Comparison of ENCODE assay signal across 30 cellular contexts in the genomic region with DNA sequence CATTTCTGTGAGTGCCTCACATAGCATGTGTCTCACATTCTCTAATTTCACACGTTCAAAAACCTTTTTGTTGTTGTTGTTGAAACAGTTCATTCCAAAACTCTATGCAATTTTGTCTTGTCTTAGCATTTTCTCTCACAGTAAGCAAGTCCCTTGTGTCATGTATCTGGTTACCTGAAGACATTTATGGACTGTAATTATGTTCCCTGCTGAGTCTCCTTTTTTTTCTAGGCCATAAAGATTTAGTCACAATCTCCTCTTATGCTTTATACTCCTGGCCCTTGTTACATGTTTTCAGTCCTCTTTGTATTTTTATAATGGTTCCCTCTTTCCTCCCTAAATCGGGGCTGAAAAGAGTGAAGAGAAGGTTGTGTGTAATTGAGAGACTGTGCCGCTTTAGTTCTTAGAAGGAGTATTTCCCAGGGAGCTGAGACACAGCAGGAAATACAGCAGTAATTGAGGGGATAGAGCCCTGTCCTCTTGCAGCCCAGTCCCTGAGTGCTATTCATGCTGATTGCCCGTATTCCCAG.
DNase-seq lines count a peak whose midpoint lies in the region; ATAC-seq and TF ChIP-seq lines count a peak whose summit lies in the region.
"Had no signal": no experiment of that assay in that cellular context is flagged by ENCODE, and none has a peak within 500 bp of the region (broad histone marks: within the 10 kb centered on the region; RNA-seq: fewer than 3 reads in every experiment).

No MANE protein-coding gene starts in this region.

- DNase-seq in NCI-H1417 (lab: John Stamatoyannopoulos, UW) (peak; percentile 11 to 79 (median 36)), NCI-H1417 treated with DMSO at 0.1 percent for 48 hours (lab: John Stamatoyannopoulos, UW) (no peak), WTC11 (ENCODE audit: low spot score) (no peak), mesendoderm (peak; percentile 70), type B pancreatic cell (ENCODE audit: extremely low spot score, unreplicated experiment) (no peak), foreskin keratinocyte (no peak), SHP77 (lab: John Stamatoyannopoulos, UW) (no peak)
- DNase-seq: activated CD4-positive, CD25-positive, alpha-beta regulatory T cell; activated CD8-positive, alpha-beta memory T cell treated with anti-CD3 and anti-CD28 coated beads, Interleukin-2, amount 10 ng/mL, durations not matched to agents 7 days and 5 days; activated naive CD4-positive, alpha-beta T cell treated with anti-CD3 and anti-CD28 coated beads for 36 hours; activated T-cell treated with anti-CD3 and anti-CD28 coated beads, Interleukin-2, amount 50 U/mL, for 72 hours; adrenal gland; body of pancreas; Calu3; cerebellar nuclear complex; EL; GM23248; NCI-H1105 treated with DMSO at 0.1 percent for 48 hours; NCI-H2029 treated with DMSO at 0.1 percent for 48 hours; posterior cingulate gyrus; SHP77 treated with DMSO at 0.1 percent for 48 hours; stimulated activated CD4-positive, alpha-beta T cell treated with anti-CD3 and anti-CD28 coated beads, Interleukin-4, amount 100 ng/mL, for 4 hours; substantia nigra; SW 1271; upper lobe of right lung had no signal

- H3K4me3 ChIP-seq in mesendoderm (ENCODE audit: low read length): no peak overlapping the region
- H3K4me3 ChIP-seq: adrenal gland, body of pancreas, GM23248, upper lobe of right lung had no signal

- CTCF ChIA-PET in WTC11 (lab: Charles Lee): no interaction called here

- peak; percentile 85 for ATAC-seq in WTC11
- ATAC-seq in foreskin keratinocyte: no peak
- no peak for ATAC-seq in HG02884 (IDR thresholded peaks at IDR 0.05; ENCODE audit: unreplicated experiment)
- ATAC-seq: activated CD8-positive, alpha-beta memory T cell treated with anti-CD3 and anti-CD28 coated beads, Interleukin-2, amount 10 ng/mL, durations not matched to agents 7 days and 5 days; activated T-cell treated with anti-CD3 and anti-CD28 coated beads, Interleukin-2, amount 50 U/mL, for 72 hours; body of pancreas; Panc1; sciatic nerve; stimulated activated memory B cell treated with anti-CD40 and anti-IgM and Interleukin-4, amounts not matched to agents 10 μg/mL and 1 μg/mL and 100 μg/mL, for 72 hours; upper lobe of right lung had no signal

- H2AK5ac ChIP-seq in mesendoderm (ENCODE audit: low read length): no peak overlapping the region

- H3K18ac ChIP-seq in mesendoderm (ENCODE audit: low read length): peak overlapping the region; percentile 84

- H2BK120ac ChIP-seq in mesendoderm (ENCODE audit: low read depth, low read length): no peak overlapping the region

- no CpG with 5 or more reads among the region's 4 CpGs for WGBS in mesendoderm (ENCODE audit: extremely low coverage, insufficient coverage, low lambda C conversion rate)

- no peak overlapping the region for H4K8ac ChIP-seq in mesendoderm (ENCODE audit: low read depth, low read length)

- peak overlapping the region; percentile 55 for H3K4ac ChIP-seq in mesendoderm (ENCODE audit: low read depth, low read length)

- H3K36me3 ChIP-seq in mesendoderm (ENCODE audit: control insufficient read depth, insufficient read depth, low read length): no peaks in the 10 kb centered on the region
- H3K36me3 ChIP-seq: adrenal gland, upper lobe of right lung had no signal

- peak overlapping the region; percentile 14 for H2BK5ac ChIP-seq in mesendoderm (ENCODE audit: low read length)

- peaks cover 5% of the 10 kb centered on the region for H3K4me1 ChIP-seq in mesendoderm (ENCODE audit: control insufficient read depth, low read depth, low read length)
- no peaks in the 10 kb centered on the region for H3K4me1 ChIP-seq in foreskin keratinocyte
- H3K4me1 ChIP-seq: adrenal gland, body of pancreas, upper lobe of right lung had no signal

- H3K4me2 ChIP-seq in mesendoderm (ENCODE audit: low read length): no peak overlapping the region

- no peaks in the 10 kb centered on the region for H3K79me2 ChIP-seq in mesendoderm (ENCODE audit: control insufficient read depth, insufficient read depth, low read length)

- no peak overlapping the region for H3K23ac ChIP-seq in mesendoderm (ENCODE audit: low read length)

- H3K79me1 ChIP-seq in mesendoderm (ENCODE audit: low read length): no peaks in the 10 kb centered on the region

- peak overlapping the region; percentile 37 for H3K56ac ChIP-seq in mesendoderm (ENCODE audit: low read length)

- peaks cover 27% of the 10 kb centered on the region for H3K4me1 Mint-ChIP-seq in WTC11
- peaks cover 24% of the 10 kb centered on the region for H3K4me1 Mint-ChIP-seq in type B pancreatic cell (ENCODE audit: unreplicated experiment)
- H3K4me1 Mint-ChIP-seq: activated CD8-positive, alpha-beta memory T cell treated with anti-CD3 and anti-CD28 coated beads, Interleukin-2, amount 10 ng/mL, durations not matched to agents 7 days and 5 days; stimulated activated memory B cell treated with anti-CD40 and anti-IgM and Interleukin-4, amounts not matched to agents 10 μg/mL and 1 μg/mL and 100 μg/mL, for 72 hours had no signal

- TF ChIP-seq CTCF in WTC11 (IDR thresholded peaks at IDR 0.05): no peak
- no peak for TF ChIP-seq CTCF in type B pancreatic cell (conservative IDR thresholded peaks at IDR 0.05)
- no peak for TF ChIP-seq CTCF in foreskin keratinocyte (conservative IDR thresholded peaks at IDR 0.05)

- no peak overlapping the region for H4K5ac ChIP-seq in mesendoderm (ENCODE audit: low read length)

- H3K27me3 Mint-ChIP-seq in WTC11 (ENCODE audit: low read depth) (peaks cover 8% of the 10 kb centered on the region), type B pancreatic cell (no peaks in the 10 kb centered on the region)
- H3K27me3 Mint-ChIP-seq: activated CD8-positive, alpha-beta memory T cell treated with anti-CD3 and anti-CD28 coated beads, Interleukin-2, amount 10 ng/mL, durations not matched to agents 7 days and 5 days; stimulated activated memory B cell treated with anti-CD40 and anti-IgM and Interleukin-4, amounts not matched to agents 10 μg/mL and 1 μg/mL and 100 μg/mL, for 72 hours had no signal

- no peak overlapping the region for H2BK15ac ChIP-seq in mesendoderm (replicated peaks; ENCODE audit: low read depth)

- peak overlapping the region; percentile 13 for H3K9ac ChIP-seq in mesendoderm (ENCODE audit: low read length)
- H3K9ac ChIP-seq: GM23248 had no signal

- H3K27ac Mint-ChIP-seq in WTC11 (no peak overlapping the region), type B pancreatic cell (peak overlapping the region; percentile 18)
- H3K27ac Mint-ChIP-seq: activated CD8-positive, alpha-beta memory T cell treated with anti-CD3 and anti-CD28 coated beads, Interleukin-2, amount 10 ng/mL, durations not matched to agents 7 days and 5 days; activated naive CD4-positive, alpha-beta T cell treated with anti-CD3 and anti-CD28 coated beads for 36 hours; activated T-cell treated with anti-CD3 and anti-CD28 coated beads, Interleukin-2, amount 50 U/mL, for 72 hours; stimulated activated memory B cell treated with anti-CD40 and anti-IgM and Interleukin-4, amounts not matched to agents 10 μg/mL and 1 μg/mL and 100 μg/mL, for 72 hours had no signal

- no peaks in the 10 kb centered on the region for H3K27me3 ChIP-seq in mesendoderm (ENCODE audit: insufficient read depth, low read length, poor library complexity)
- no peaks in the 10 kb centered on the region for H3K27me3 ChIP-seq in foreskin keratinocyte
- H3K27me3 ChIP-seq: adrenal gland, body of pancreas, upper lobe of right lung had no signal

- POLR2A ChIA-PET in WTC11 (lab: Charles Lee): no interaction called here

- no peaks in the 10 kb centered on the region for H3K9me3 Mint-ChIP-seq in WTC11
- no peaks in the 10 kb centered on the region for H3K9me3 Mint-ChIP-seq in type B pancreatic cell
- H3K9me3 Mint-ChIP-seq: stimulated activated memory B cell treated with anti-CD40 and anti-IgM and Interleukin-4, amounts not matched to agents 10 μg/mL and 1 μg/mL and 100 μg/mL, for 72 hours had no signal

- H3K4me3 Mint-ChIP-seq in WTC11 (no peak overlapping the region), type B pancreatic cell (peak overlapping the region; percentile 38)
- H3K4me3 Mint-ChIP-seq: activated CD8-positive, alpha-beta memory T cell treated with anti-CD3 and anti-CD28 coated beads, Interleukin-2, amount 10 ng/mL, durations not matched to agents 7 days and 5 days; activated naive CD4-positive, alpha-beta T cell treated with anti-CD3 and anti-CD28 coated beads for 36 hours; activated T-cell treated with anti-CD3 and anti-CD28 coated beads, Interleukin-2, amount 50 U/mL, for 72 hours; neural crest cell; stimulated activated memory B cell treated with anti-CD40 and anti-IgM and Interleukin-4, amounts not matched to agents 10 μg/mL and 1 μg/mL and 100 μg/mL, for 72 hours had no signal

- H3K27ac ChIP-seq in mesendoderm (ENCODE audit: low read depth, low read length) (peak overlapping the region; percentile 51), foreskin keratinocyte (no peak overlapping the region)
- H3K27ac ChIP-seq: adrenal gland, body of pancreas, GM23248, upper lobe of right lung had no signal

- H3K36me3 Mint-ChIP-seq in WTC11 (no peaks in the 10 kb centered on the region), type B pancreatic cell (no peaks in the 10 kb centered on the region)
- H3K36me3 Mint-ChIP-seq: activated CD8-positive, alpha-beta memory T cell treated with anti-CD3 and anti-CD28 coated beads, Interleukin-2, amount 10 ng/mL, durations not matched to agents 7 days and 5 days; stimulated activated memory B cell treated with anti-CD40 and anti-IgM and Interleukin-4, amounts not matched to agents 10 μg/mL and 1 μg/mL and 100 μg/mL, for 72 hours had no signal

TF ChIP-seq in WTC11, 78 proteins besides CTCF, POLR2A, EP300 and RAD21 (continues in another document):
- TF ChIP-seq USF1 (CRISPR knock-in tag; IDR thresholded peaks at IDR 0.05) (no peak), CREM (CRISPR knock-in tag; IDR thresholded peaks at IDR 0.05) (no peak)

Comparison
In these comparisons a context has a peak if more than half of its experiments do, and no peak if none do; other contexts are left out.
1. DNase-seq: peak in NCI-H1417 (3 of 3) and mesendoderm (single experiment); none in NCI-H1417 treated with DMSO at 0.1 percent for 48 hours (single experiment), WTC11 (single experiment), type B pancreatic cell (single experiment), foreskin keratinocyte (0 of 2) and SHP77 (0 of 2).